Comparison of ENCODE assay signal across 10 cellular contexts in the genomic region with DNA sequence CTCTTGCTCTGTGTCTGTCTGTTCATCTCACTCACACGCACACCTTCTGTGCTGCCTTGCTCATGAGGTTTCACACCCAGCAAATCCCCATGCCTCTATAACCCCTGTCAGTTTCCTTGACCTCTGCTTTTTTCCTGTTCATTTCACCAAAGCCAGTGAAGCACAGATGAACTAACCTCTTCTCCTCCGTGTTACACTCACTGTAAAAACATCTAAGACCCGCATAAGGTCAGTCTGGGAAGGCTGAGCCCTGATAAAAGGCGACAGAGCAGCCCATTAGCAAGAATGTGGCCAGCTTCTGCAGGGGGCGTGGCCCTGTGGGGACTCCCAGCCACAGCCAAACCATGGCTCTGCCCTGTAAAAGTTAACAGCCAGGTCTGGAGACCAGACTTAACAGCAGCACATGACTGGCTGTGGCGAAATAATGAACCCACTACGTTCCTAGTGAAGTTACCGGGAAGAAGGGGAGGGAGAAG. TPM values are rescaled to one million over a fixed set of nuclear protein-coding genes. Genes with fewer than 3 reads are reported as not detected.
DNase-seq lines count a peak whose midpoint lies in the region; ATAC-seq, FAIRE-seq and TF ChIP-seq lines count a peak whose summit lies in the region.
"Had no signal": no experiment of that assay in that cellular context is flagged by ENCODE, and none has a peak within 500 bp of the region (broad histone marks: within the 10 kb centered on the region; RNA-seq: fewer than 3 reads in every experiment).

No MANE protein-coding gene starts in this region.

- no peaks in the 10 kb centered on the region for H3K27me3 Mint-ChIP-seq in activated CD8-positive, alpha-beta T cell treated with anti-CD3 and anti-CD28 coated beads for 36 hours
- H3K27me3 Mint-ChIP-seq in activated CD8-positive, alpha-beta T cell treated with anti-CD3 and anti-CD28 coated beads, Interleukin-2, amount 10 ng/mL, durations not matched to agents 7 days and 5 days (ENCODE audit: low read depth): no peaks in the 10 kb centered on the region
- H3K27me3 Mint-ChIP-seq: B cell had no signal

- H3K9ac ChIP-seq in HepG2 (ENCODE audit: insufficient read depth, low read depth, low read length): peak overlapping the region; percentile 14; the same call in 1 of the 2 replicates

- H3K4me3 ChIP-seq in HepG2 (replicated peaks in 1 of 3; ENCODE audit: insufficient read depth in 1 of 3, low read depth in 2 of 3, low read length in 3 of 3) (no peak overlapping the region), upper lobe of right lung (no peak overlapping the region)

- no peak for DNase-seq in activated CD8-positive, alpha-beta T cell treated with anti-CD3 and anti-CD28 coated beads for 36 hours
- no peak for DNase-seq in activated CD8-positive, alpha-beta T cell treated with anti-CD3 and anti-CD28 coated beads, Interleukin-2, amount 10 ng/mL, durations not matched to agents 7 days and 5 days
- no peak for DNase-seq in HepG2 (ENCODE audit: low spot score)
- no peak for DNase-seq in upper lobe of right lung
- DNase-seq in DMS 273 (lab: John Stamatoyannopoulos, UW; ENCODE audit: unreplicated experiment): no peak
- no peak for DNase-seq in NCI-H446 (lab: John Stamatoyannopoulos, UW)

- peak; percentile 47 for ATAC-seq in activated CD8-positive, alpha-beta T cell treated with anti-CD3 and anti-CD28 coated beads for 36 hours
- no peak for ATAC-seq in activated CD8-positive, alpha-beta T cell treated with anti-CD3 and anti-CD28 coated beads, Interleukin-2, amount 10 ng/mL, durations not matched to agents 7 days and 5 days
- peak; percentile 18; the same call in 1 of the 3 replicates for ATAC-seq in HepG2
- ATAC-seq in upper lobe of right lung: peak; percentile 55
- ATAC-seq in HG03159 (IDR thresholded peaks at IDR 0.05; ENCODE audit: unreplicated experiment): no peak

- in situ Hi-C loops in HepG2 (cut with HindIII; ENCODE audit: extremely low pct_ligation_motif_present, low pct_unique_long_range_greater_than_20kb): no loop called here

- no peak overlapping the region for H3K27ac Mint-ChIP-seq in activated CD8-positive, alpha-beta T cell treated with anti-CD3 and anti-CD28 coated beads for 36 hours
- H3K27ac Mint-ChIP-seq in activated CD8-positive, alpha-beta T cell treated with anti-CD3 and anti-CD28 coated beads, Interleukin-2, amount 10 ng/mL, durations not matched to agents 7 days and 5 days: no peak overlapping the region
- H3K27ac Mint-ChIP-seq: B cell had no signal

- CTCF ChIA-PET in activated CD8-positive, alpha-beta T cell treated with anti-CD3 and anti-CD28 coated beads for 36 hours (lab: Charles Lee): interaction anchor here (1.0 to 1.2 kb wide), 3 partner anchors 14 to 36 kb away, joined by 3 to 6 read pairs (median 3); no protein-coding TSS in a partner anchor
- CTCF ChIA-PET in activated CD8-positive, alpha-beta T cell treated with anti-CD3 and anti-CD28 coated beads, Interleukin-2, amount 10 ng/mL, durations not matched to agents 7 days and 5 days (lab: Charles Lee): interaction anchor here (1.3 to 3.9 kb wide), 2 partner anchors 14 to 36 kb away, joined by 4 to 22 read pairs; no protein-coding TSS in a partner anchor
- CTCF ChIA-PET in HepG2 (lab: Yijun Ruan, JAX; ENCODE audit: low intra/inter-chr PET ratio, low total read pairs): no interaction called here

- no peak overlapping the region for H2AFZ ChIP-seq in HepG2 (ENCODE audit: low read length)

- no peak overlapping the region for H3K4me3 Mint-ChIP-seq in activated CD8-positive, alpha-beta T cell treated with anti-CD3 and anti-CD28 coated beads for 36 hours
- no peak overlapping the region for H3K4me3 Mint-ChIP-seq in activated CD8-positive, alpha-beta T cell treated with anti-CD3 and anti-CD28 coated beads, Interleukin-2, amount 10 ng/mL, durations not matched to agents 7 days and 5 days
- H3K4me3 Mint-ChIP-seq: B cell had no signal

- TF ChIP-seq EP300 in HepG2 (IDR thresholded peaks at IDR 0.05; ENCODE audit: low read depth in 2 of 2, low read length in 2 of 2): no peak
- TF ChIP-seq EP300 in HepG2 (CRISPR knock-in tag; IDR thresholded peaks at IDR 0.05; ENCODE audit: borderline replicate concordance): no peak

- H3K36me3 Mint-ChIP-seq in activated CD8-positive, alpha-beta T cell treated with anti-CD3 and anti-CD28 coated beads for 36 hours (ENCODE audit: low read depth): no peaks in the 10 kb centered on the region
- H3K36me3 Mint-ChIP-seq in activated CD8-positive, alpha-beta T cell treated with anti-CD3 and anti-CD28 coated beads, Interleukin-2, amount 10 ng/mL, durations not matched to agents 7 days and 5 days (ENCODE audit: low read depth): peaks cover 4% of the 10 kb centered on the region

- TF ChIP-seq POLR2A in HepG2 (IDR thresholded peaks at IDR 0.05; ENCODE audit: insufficient read depth in 1 of 2, low read depth in 2 of 2, low read length in 2 of 2): no peak

- WGBS in HepG2 (ENCODE audit: low lambda C conversion rate): 82% methylated on average over 8 of the region's 8 CpGs

- no peaks in the 10 kb centered on the region for H4K20me1 ChIP-seq in HepG2 (ENCODE audit: insufficient read depth, low read length)

- no peak for TF ChIP-seq CTCF in activated CD8-positive, alpha-beta T cell treated with anti-CD3 and anti-CD28 coated beads for 36 hours (IDR thresholded peaks at IDR 0.05)
- no peak for TF ChIP-seq CTCF in HepG2 (CRISPR knock-in tag; IDR thresholded peaks at IDR 0.05)
- no peak for TF ChIP-seq CTCF in upper lobe of right lung (IDR thresholded peaks at IDR 0.05)

- H3K4me1 Mint-ChIP-seq in activated CD8-positive, alpha-beta T cell treated with anti-CD3 and anti-CD28 coated beads for 36 hours (ENCODE audit: low read depth): peaks cover 38% of the 10 kb centered on the region
- H3K4me1 Mint-ChIP-seq in activated CD8-positive, alpha-beta T cell treated with anti-CD3 and anti-CD28 coated beads, Interleukin-2, amount 10 ng/mL, durations not matched to agents 7 days and 5 days (ENCODE audit: low read depth): peaks cover 36% of the 10 kb centered on the region

- H3K27ac ChIP-seq in cingulate gyrus (ENCODE audit: low read depth, low read length) (peak overlapping the region; percentile 82), HepG2 (ENCODE audit: extremely low read length, insufficient read depth, low read length) (peak overlapping the region; percentile 29), upper lobe of right lung (peak overlapping the region; percentile 56)
- H3K27ac ChIP-seq: HL-60 had no signal

- no peaks in the 10 kb centered on the region for H3K9me3 ChIP-seq in HepG2 (ENCODE audit: low read length)
- no peaks in the 10 kb centered on the region for H3K9me3 ChIP-seq in upper lobe of right lung

- no peak overlapping the region for H3K4me2 ChIP-seq in HepG2 (ENCODE audit: low read depth, low read length)

- H3K36me3 ChIP-seq in HepG2 (replicated peaks in 1 of 2; ENCODE audit: control insufficient read depth in 1 of 2, insufficient read depth in 2 of 2, low read length in 2 of 2) (peaks cover 12 to 28% of the 10 kb centered on the region in 2 experiments; a peak in 4 of 5 replicates), upper lobe of right lung (no peaks in the 10 kb centered on the region)

- BruUV-seq in HepG2 (replicated peaks; lab: Mats Ljungman, UMichigan): no TSS peak

- no peak for FAIRE-seq in HepG2 (lab: Jason Lieb, UNC)

- no peaks in the 10 kb centered on the region for H3K27me3 ChIP-seq in HepG2 (ENCODE audit: control insufficient read depth in 1 of 2, insufficient read depth in 2 of 2, low read length in 2 of 2)
- H3K27me3 ChIP-seq in upper lobe of right lung: no peaks in the 10 kb centered on the region

- POLR2A ChIA-PET in activated CD8-positive, alpha-beta T cell treated with anti-CD3 and anti-CD28 coated beads for 36 hours (lab: Charles Lee): interaction anchor here (1.0 kb wide), 1 partner anchor 61 kb away, joined by 3 read pairs; no protein-coding TSS in a partner anchor
- POLR2A ChIA-PET in activated CD8-positive, alpha-beta T cell treated with anti-CD3 and anti-CD28 coated beads, Interleukin-2, amount 10 ng/mL, durations not matched to agents 7 days and 5 days (lab: Charles Lee): no interaction called here
- POLR2A ChIA-PET in HepG2 (lab: Yijun Ruan, JAX): no interaction called here

- H3K4me1 ChIP-seq in HepG2 (ENCODE audit: insufficient read depth, low read length) (peaks cover 45% of the 10 kb centered on the region), upper lobe of right lung (peaks cover 52% of the 10 kb centered on the region)

- intact Hi-C loops in activated CD8-positive, alpha-beta T cell treated with anti-CD3 and anti-CD28 coated beads for 36 hours (cut with micrococcal nuclease): no loop called here
- intact Hi-C loops in HepG2 (cut with micrococcal nuclease; ENCODE audit: unreplicated experiment): no loop called here
- intact Hi-C loops in upper lobe of right lung (cut with DNase I): no loop called here

- H3K9me3 Mint-ChIP-seq in activated CD8-positive, alpha-beta T cell treated with anti-CD3 and anti-CD28 coated beads for 36 hours: no peaks in the 10 kb centered on the region
- no peaks in the 10 kb centered on the region for H3K9me3 Mint-ChIP-seq in activated CD8-positive, alpha-beta T cell treated with anti-CD3 and anti-CD28 coated beads, Interleukin-2, amount 10 ng/mL, durations not matched to agents 7 days and 5 days (ENCODE audit: insufficient read depth)

- TF ChIP-seq RAD21 in HepG2 (CRISPR knock-in tag; IDR thresholded peaks at IDR 0.05): no peak

- H3K79me2 ChIP-seq in HepG2 (ENCODE audit: insufficient read depth, low read length): peaks cover 17% of the 10 kb centered on the region

RNA-seq across cellular contexts. Expression of gene NPAS1, which starts 42.8 kb away (rescaled TPM):
- total RNA-seq in activated CD8-positive, alpha-beta T cell treated with anti-CD3 and anti-CD28 coated beads for 36 hours: under 1 TPM; 0.27 to 0.65 TPM
- not detected for total RNA-seq in activated CD8-positive, alpha-beta T cell treated with anti-CD3 and anti-CD28 coated beads, Interleukin-2, amount 10 ng/mL, durations not matched to agents 7 days and 5 days
- 0.29 and 0.35 TPM in 2 replicates for total RNA-seq in HepG2 (2016; rRNA removed; fragmentation: Illumina TruSeq; extraction: Trizol)
- total RNA-seq in HepG2 (2016; cell fraction: cytosol; rRNA removed; fragmentation: Illumina TruSeq; extraction: Trizol; ENCODE audit: low read depth): 0.26 and 0.51 TPM in 2 replicates
- total RNA-seq in HepG2 (2016; cell fraction: insoluble cytoplasmic fraction; rRNA removed; fragmentation: Illumina TruSeq; extraction: Trizol): 0.16 and 0.30 TPM in 2 replicates
- 0.59 and 0.76 TPM in 2 replicates for total RNA-seq in HepG2 (2016; cell fraction: membrane; rRNA removed; fragmentation: Illumina TruSeq; extraction: Trizol)
- total RNA-seq in HepG2 (2016; cell fraction: nucleus; rRNA removed; fragmentation: Illumina TruSeq; extraction: Trizol): not detected in 2 replicates
- 2.9 and 3.9 TPM in 2 replicates for polyA plus RNA-seq in HepG2 (2011; rRNA removed)
- polyA plus RNA-seq in HepG2 (2011; cell fraction: cytosol; rRNA removed): 2.3 and 4.0 TPM in 2 replicates
- polyA plus RNA-seq in HepG2 (2011; cell fraction: nucleus; rRNA removed): 13.1 and 15.5 TPM in 2 replicates
- 1.2 and 2.2 TPM in 2 replicates for polyA plus RNA-seq in HepG2 (2012)
- 0.76 and 1.1 TPM in 2 replicates for polyA plus RNA-seq in HepG2 (2016; cell fraction: cytosol; fragmentation: Illumina TruSeq; extraction: Trizol; ENCODE audit: low read depth)
- polyA plus RNA-seq in HepG2 (2016; cell fraction: insoluble cytoplasmic fraction; fragmentation: Illumina TruSeq; extraction: Trizol; ENCODE audit: low read depth): 0.19 and 0.53 TPM in 2 replicates
- 0.69 and 1.1 TPM in 2 replicates for polyA plus RNA-seq in HepG2 (2016; cell fraction: membrane; fragmentation: Illumina TruSeq; extraction: Trizol; ENCODE audit: low read depth)
- 1.2 TPM in 1 of 2 replicates, not detected in the other for polyA plus RNA-seq in HepG2 (2016; cell fraction: nucleus; fragmentation: Illumina TruSeq; extraction: Trizol; ENCODE audit: insufficient read depth, low read depth)
- polyA minus RNA-seq in HepG2 (2011; rRNA and poly(A)+ RNA removed; ENCODE audit: low replicate concordance): 0.70 and 4.4 TPM in 2 replicates
- polyA minus RNA-seq in HepG2 (2011; cell fraction: cytosol; rRNA and poly(A)+ RNA removed): 1.1 and 2.8 TPM in 2 replicates
- 0.99 and 1.8 TPM in 2 replicates for polyA minus RNA-seq in HepG2 (2011; cell fraction: nucleus; rRNA and poly(A)+ RNA removed)
- total RNA-seq in upper lobe of right lung: 1.3 TPM

Comparison
In these comparisons a context has a peak if more than half of its experiments do, and no peak if none do; other contexts are left out.
1. ATAC-seq: peak in activated CD8-positive, alpha-beta T cell treated with anti-CD3 and anti-CD28 coated beads for 36 hours (single experiment), HepG2 (single experiment) and upper lobe of right lung (single experiment); none in activated CD8-positive, alpha-beta T cell treated with anti-CD3 and anti-CD28 coated beads, Interleukin-2, amount 10 ng/mL, durations not matched to agents 7 days and 5 days (single experiment) and HG03159 (single experiment).
2. H3K27ac ChIP-seq: peak in every context shown above with its lines; median percentile 82 in cingulate gyrus; 56 in upper lobe of right lung; 29 in HepG2.